Comparison of ENCODE assay signal across 9 cellular contexts in the genomic region with DNA sequence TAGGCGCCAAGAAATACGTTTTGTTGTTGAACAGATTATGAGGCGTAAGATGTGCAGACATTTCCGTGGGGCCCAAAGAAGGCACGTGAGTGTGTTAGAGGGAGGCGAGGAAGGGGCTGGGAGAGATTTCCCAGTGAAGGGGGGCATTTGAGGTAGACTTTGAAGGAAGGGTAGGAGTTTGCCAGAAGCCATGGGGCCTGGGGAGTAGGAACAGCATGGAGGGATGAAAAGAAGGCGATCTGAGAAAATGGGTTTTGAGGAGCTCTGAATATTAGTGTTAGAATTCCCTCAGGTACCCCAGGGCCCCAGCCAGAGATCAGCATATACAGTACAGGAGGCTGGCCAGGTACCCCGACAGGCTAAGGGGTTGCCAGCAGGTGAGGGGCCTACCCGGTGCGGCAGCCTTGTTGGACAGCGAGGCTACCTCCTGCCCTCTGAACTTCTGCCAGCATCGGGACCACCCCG. TPM values are rescaled to one million over a fixed set of nuclear protein-coding genes. Genes with fewer than 3 reads are reported as not detected.
DNase-seq lines count a peak whose midpoint lies in the region; ATAC-seq lines count a peak whose summit lies in the region.
"Had no signal": no experiment of that assay in that cellular context is flagged by ENCODE, and none has a peak within 500 bp of the region (broad histone marks: within the 10 kb centered on the region; RNA-seq: fewer than 3 reads in every experiment).

No MANE protein-coding gene starts in this region.

- no peak for DNase-seq in activated T-cell treated with anti-CD3 and anti-CD28 coated beads, Interleukin-2, amount 50 U/mL, for 4 hours
- DNase-seq in activated T-cell treated with anti-CD3 and anti-CD28 coated beads, Interleukin-2, amount 50 U/mL, for 48 hours, result no peak
- DNase-seq in activated naive CD8-positive, alpha-beta T cell treated with anti-CD3 and anti-CD28 coated beads for 36 hours, result no peak
- no peak for DNase-seq in stimulated activated CD8-positive, alpha-beta memory T cell treated with anti-CD3 and anti-CD28 coated beads, Interleukin-4, amount 100 ng/mL, for 48 hours
- no peak for DNase-seq in activated CD4-positive, CD25-positive, alpha-beta regulatory T cell treated with anti-CD3 and anti-CD28 coated beads, Interleukin-2, amount 50 U/mL, for 72 hours

- H3K36me3 ChIP-seq in thymus (ENCODE audit: control insufficient read depth, insufficient read depth), result peaks cover 22% of the 10 kb centered on the region

- peaks cover 36% of the 10 kb centered on the region for H3K4me1 Mint-ChIP-seq in activated T-cell treated with anti-CD3 and anti-CD28 coated beads, Interleukin-2, amount 50 U/mL, for 4 hours (ENCODE audit: low read depth)
- H3K4me1 Mint-ChIP-seq in activated naive CD8-positive, alpha-beta T cell treated with anti-CD3 and anti-CD28 coated beads for 36 hours, result peaks cover 23% of the 10 kb centered on the region

- H3K4me1 ChIP-seq in thymus (ENCODE audit: control insufficient read depth, insufficient read depth, low read length), result peaks cover 8% of the 10 kb centered on the region

- H3K27ac ChIP-seq in layer of hippocampus (ENCODE audit: low read depth, low read length), result peak overlapping the region; percentile 89
- peak overlapping the region; percentile 67 for H3K27ac ChIP-seq in thymus (ENCODE audit: low read depth)

- H3K4me3 Mint-ChIP-seq in activated T-cell treated with anti-CD3 and anti-CD28 coated beads, Interleukin-2, amount 50 U/mL, for 4 hours, result peak overlapping the region; percentile 95
- H3K4me3 Mint-ChIP-seq in activated naive CD8-positive, alpha-beta T cell treated with anti-CD3 and anti-CD28 coated beads for 36 hours, result peak overlapping the region; percentile 94

- peaks cover 26% of the 10 kb centered on the region for H3K36me3 Mint-ChIP-seq in activated T-cell treated with anti-CD3 and anti-CD28 coated beads, Interleukin-2, amount 50 U/mL, for 4 hours (ENCODE audit: insufficient read depth)
- peaks cover 33% of the 10 kb centered on the region for H3K36me3 Mint-ChIP-seq in activated naive CD8-positive, alpha-beta T cell treated with anti-CD3 and anti-CD28 coated beads for 36 hours

- ATAC-seq in activated T-cell treated with anti-CD3 and anti-CD28 coated beads, Interleukin-2, amount 50 U/mL, for 4 hours, result no peak
- ATAC-seq in GM21381 (IDR thresholded peaks at IDR 0.05; ENCODE audit: unreplicated experiment), result no peak

- no peaks in the 10 kb centered on the region for H3K27me3 Mint-ChIP-seq in activated T-cell treated with anti-CD3 and anti-CD28 coated beads, Interleukin-2, amount 50 U/mL, for 4 hours (ENCODE audit: low read depth)
- no peaks in the 10 kb centered on the region for H3K27me3 Mint-ChIP-seq in activated naive CD8-positive, alpha-beta T cell treated with anti-CD3 and anti-CD28 coated beads for 36 hours

- peak overlapping the region; percentile 90 for H3K4me3 ChIP-seq in thymus (ENCODE audit: low read length)

- H3K27me3 ChIP-seq in layer of hippocampus (ENCODE audit: control insufficient read depth, insufficient read depth, low read length) (no peaks in the 10 kb centered on the region), thymus (ENCODE audit: control insufficient read depth, insufficient read depth) (no peaks in the 10 kb centered on the region)

- no peaks in the 10 kb centered on the region for H3K9me3 ChIP-seq in thymus (ENCODE audit: control insufficient read depth)

- 64% methylated on average over 13 of the region's 13 CpGs for WGBS in thymus

- H3K27ac Mint-ChIP-seq in activated naive CD8-positive, alpha-beta T cell treated with anti-CD3 and anti-CD28 coated beads for 36 hours, result peak overlapping the region; percentile 96

- H3K9me3 Mint-ChIP-seq in activated T-cell treated with anti-CD3 and anti-CD28 coated beads, Interleukin-2, amount 50 U/mL, for 4 hours, result no peaks in the 10 kb centered on the region
- no peaks in the 10 kb centered on the region for H3K9me3 Mint-ChIP-seq in activated naive CD8-positive, alpha-beta T cell treated with anti-CD3 and anti-CD28 coated beads for 36 hours

RNA-seq across cellular contexts. Expression of a gene that starts 0.4 kb away (rescaled TPM):
- total RNA-seq in activated T-cell treated with anti-CD3 and anti-CD28 coated beads, Interleukin-2, amount 50 U/mL, for 4 hours, result 10 to 100 TPM; 69.9 to 76.6 (median 70.7) TPM
- 10 to 100 TPM; 62.9 to 65.0 TPM for total RNA-seq in activated naive CD8-positive, alpha-beta T cell treated with anti-CD3 and anti-CD28 coated beads for 36 hours
- polyA plus RNA-seq in thymus, result 8.7 TPM

RNA-seq across cellular contexts. Expression of a gene that starts 18.7 kb away (rescaled TPM):
- 100 to 1,000 TPM; 611 to 673 (median 650) TPM for total RNA-seq in activated T-cell treated with anti-CD3 and anti-CD28 coated beads, Interleukin-2, amount 50 U/mL, for 4 hours
- 100 to 1,000 TPM; 806 to 814 TPM for total RNA-seq in activated naive CD8-positive, alpha-beta T cell treated with anti-CD3 and anti-CD28 coated beads for 36 hours
- polyA plus RNA-seq in thymus, result 520 TPM

RNA-seq across cellular contexts. Expression of a gene that starts 30.9 kb away (rescaled TPM):
- total RNA-seq in activated T-cell treated with anti-CD3 and anti-CD28 coated beads, Interleukin-2, amount 50 U/mL, for 4 hours, result 100 to 1,000 TPM; 198 to 208 (median 201) TPM
- 100 to 1,000 TPM; 104 to 113 TPM for total RNA-seq in activated naive CD8-positive, alpha-beta T cell treated with anti-CD3 and anti-CD28 coated beads for 36 hours
- 127 TPM for polyA plus RNA-seq in thymus

RNA-seq across cellular contexts. Expression of a gene that starts 44.9 kb away (rescaled TPM):
- total RNA-seq in activated T-cell treated with anti-CD3 and anti-CD28 coated beads, Interleukin-2, amount 50 U/mL, for 4 hours, result under 1 TPM; 0.30 to 0.90 (median 0.40) TPM
- total RNA-seq in activated naive CD8-positive, alpha-beta T cell treated with anti-CD3 and anti-CD28 coated beads for 36 hours, result 1 to 10 TPM; 1.0 to 1.2 TPM
- polyA plus RNA-seq in thymus, result 3.7 TPM
- total RNA-seq: myocyte had no signal
